Comparison of ENCODE assay signal across 17 cellular contexts in genomic region chr2:47232738-47233415, GRCh38. TPM values are rescaled to one million over a fixed set of nuclear protein-coding genes. Genes with fewer than 3 reads are reported as not detected.
A peak's percentile ranks its signal among the peaks of the same experiment; 100 is the strongest.
DNase-seq lines count a peak whose midpoint lies in the region; ATAC-seq and TF ChIP-seq lines count a peak whose summit lies in the region.
"Had no signal": no experiment of that assay in that cellular context is flagged by ENCODE, and none has a peak within 500 bp of the region (broad histone marks: within the 10 kb centered on the region; RNA-seq: fewer than 3 reads in every experiment).

No MANE protein-coding gene starts in this region.

- no peak overlapping the region for H2BK5ac ChIP-seq in mesenchymal stem cell (ENCODE audit: low read depth, low read length, poor library complexity, severe bottlenecking)

- H3K4me2 ChIP-seq in mesenchymal stem cell (ENCODE audit: low read length, poor library complexity, severe bottlenecking), result no peak overlapping the region
- no peak overlapping the region for H3K4me2 ChIP-seq in GM23338
- H3K4me2 ChIP-seq: KMS-11 had no signal

- no peaks in the 10 kb centered on the region for H4K20me1 ChIP-seq in GM23338 (replicated peaks; ENCODE audit: insufficient read depth)

- no peak overlapping the region for H3K14ac ChIP-seq in mesenchymal stem cell (ENCODE audit: low read length in 2 of 2)

- peak overlapping the region; percentile 11 for H2AK5ac ChIP-seq in mesenchymal stem cell (ENCODE audit: low read length, severe bottlenecking)

- H3K27ac ChIP-seq in SK-N-MC, result no peak overlapping the region
- H3K27ac ChIP-seq in mesenchymal stem cell (ENCODE audit: low read length, poor library complexity, severe bottlenecking), result peak overlapping the region; percentile 68
- no peak overlapping the region for H3K27ac ChIP-seq in GM23338 (ENCODE audit: low read depth)
- H3K27ac ChIP-seq: KMS-11, left ventricle myocardium inferior, spleen, vagina, VCaP had no signal

- no peaks in the 10 kb centered on the region for H3K36me3 ChIP-seq in SK-N-MC (ENCODE audit: insufficient read depth, low read length)
- H3K36me3 ChIP-seq in mesenchymal stem cell (ENCODE audit: control insufficient read depth in 1 of 2, insufficient read depth in 2 of 2, low read depth in 1 of 2, low read length in 2 of 2), result no peaks in the 10 kb centered on the region
- H3K36me3 ChIP-seq in GM23338 (ENCODE audit: insufficient read depth), result no peaks in the 10 kb centered on the region
- H3K36me3 ChIP-seq: left ventricle myocardium inferior, spleen, vagina had no signal

- no peak overlapping the region for H2BK12ac ChIP-seq in mesenchymal stem cell (ENCODE audit: low read length in 2 of 2)

- no peak overlapping the region for H4K8ac ChIP-seq in mesenchymal stem cell (ENCODE audit: low read length)

- WGBS in mesenchymal stem cell, result 58% methylated on average over 8 of the region's 8 CpGs

- H3K18ac ChIP-seq in mesenchymal stem cell (ENCODE audit: low read depth in 1 of 2, low read length in 2 of 2), result no peak overlapping the region

- no peak overlapping the region for H3K9ac ChIP-seq in SK-N-MC (ENCODE audit: insufficient read length)
- no peak overlapping the region for H3K9ac ChIP-seq in mesenchymal stem cell (ENCODE audit: low read length)
- H3K9ac ChIP-seq: KMS-11 had no signal

- H4K91ac ChIP-seq in mesenchymal stem cell (ENCODE audit: low read length), result no peak overlapping the region

- H3K27me3 Mint-ChIP-seq in T-helper 17 cell, result peaks cover 40% of the 10 kb centered on the region
- H3K27me3 Mint-ChIP-seq in GM23338 (ENCODE audit: insufficient read depth, low read depth, poor library complexity), result peaks cover 18% of the 10 kb centered on the region

- H3K9me3 ChIP-seq in SK-N-MC (ENCODE audit: low read depth, low read length) (no peaks in the 10 kb centered on the region), mesenchymal stem cell (ENCODE audit: control insufficient read depth, low read length) (no peaks in the 10 kb centered on the region), T-helper 17 cell (ENCODE audit: control insufficient read depth, low read length, poor library complexity, severe bottlenecking) (no peaks in the 10 kb centered on the region)
- H3K9me3 ChIP-seq: left ventricle myocardium inferior, spleen, vagina had no signal

- H3K27ac Mint-ChIP-seq in T-helper 17 cell, result no peak overlapping the region
- no peak overlapping the region for H3K27ac Mint-ChIP-seq in GM23338
- H3K27ac Mint-ChIP-seq: CD4-positive, CD25-positive, alpha-beta regulatory T cell; stimulated activated naive CD8-positive, alpha-beta T cell treated with anti-CD3 and anti-CD28 coated beads, Interleukin-15, Interleukin-2, amounts not matched to agents 100 ng/mL and 50 ng/mL, for 24 hours had no signal

- H2AFZ ChIP-seq in mesenchymal stem cell (ENCODE audit: low read depth, low read length) (no peak overlapping the region), GM23338 (no peak overlapping the region)

- no peaks in the 10 kb centered on the region for H3K79me1 ChIP-seq in mesenchymal stem cell (replicated peaks; ENCODE audit: low read length, poor library complexity, severe bottlenecking)

- H3K9me3 Mint-ChIP-seq in GM23338, result no peaks in the 10 kb centered on the region
- H3K9me3 Mint-ChIP-seq: CD4-positive, CD25-positive, alpha-beta regulatory T cell; stimulated activated naive CD8-positive, alpha-beta T cell treated with anti-CD3 and anti-CD28 coated beads, Interleukin-15, Interleukin-2, amounts not matched to agents 100 ng/mL and 50 ng/mL, for 24 hours had no signal

- no peaks in the 10 kb centered on the region for H3K27me3 ChIP-seq in mesenchymal stem cell (ENCODE audit: control insufficient read depth in 1 of 2, insufficient read depth in 1 of 2, low read length in 2 of 2)
- no peaks in the 10 kb centered on the region for H3K27me3 ChIP-seq in GM23338 (ENCODE audit: insufficient read depth)
- H3K27me3 ChIP-seq: spleen, vagina had no signal

- no peak overlapping the region for H3K4me3 Mint-ChIP-seq in T-helper 17 cell
- H3K4me3 Mint-ChIP-seq in GM23338, result no peak overlapping the region
- H3K4me3 Mint-ChIP-seq: CD4-positive, CD25-positive, alpha-beta regulatory T cell; stimulated activated naive CD8-positive, alpha-beta T cell treated with anti-CD3 and anti-CD28 coated beads, Interleukin-15, Interleukin-2, amounts not matched to agents 100 ng/mL and 50 ng/mL, for 24 hours had no signal

- no peak overlapping the region for H3K4ac ChIP-seq in mesenchymal stem cell (ENCODE audit: low read depth in 1 of 2, low read length in 2 of 2)

- H3K4me1 ChIP-seq in mesenchymal stem cell (ENCODE audit: control insufficient read depth, insufficient read depth, low read depth, low read length) (peaks cover 16% of the 10 kb centered on the region), GM23338 (ENCODE audit: insufficient read depth) (peaks cover 11% of the 10 kb centered on the region)
- H3K4me1 ChIP-seq: spleen, vagina had no signal

- no peaks in the 10 kb centered on the region for H3K79me2 ChIP-seq in GM23338 (replicated peaks; ENCODE audit: insufficient read depth)

- peaks cover 14% of the 10 kb centered on the region for H3K9me2 ChIP-seq in GM23338 (ENCODE audit: insufficient read depth)

- H3K4me3 ChIP-seq in SK-N-MC (no peak overlapping the region), mesenchymal stem cell (ENCODE audit: insufficient read depth in 1 of 2, low read depth in 1 of 2, low read length in 2 of 2) (no peak overlapping the region), GM23338 (no peak overlapping the region)
- H3K4me3 ChIP-seq: left ventricle myocardium inferior, spleen, vagina had no signal

- H3F3A ChIP-seq in GM23338 (replicated peaks; ENCODE audit: low read depth), result 0 out of 2 replicates have a peak, but pooled peaks cover 6% of the 10 kb centered on the region

- ATAC-seq in T-helper 17 cell (no peak), GM23338 (no peak)
- ATAC-seq: HCT116 had no signal

- no peak for TF ChIP-seq CTCF in GM23338 (conservative IDR thresholded peaks at IDR 0.05; ENCODE audit: low read depth in 2 of 2)

- no peak overlapping the region for H2BK120ac ChIP-seq in mesenchymal stem cell (ENCODE audit: low read depth, low read length)

- H2BK15ac ChIP-seq in mesenchymal stem cell (ENCODE audit: low read depth, poor library complexity, severe bottlenecking), result no peak overlapping the region

- H3K23ac ChIP-seq in mesenchymal stem cell (ENCODE audit: low read length in 2 of 2), result no peak overlapping the region

- DNase-seq in EH (ENCODE audit: low read depth) (peak; percentile 59), NCI-H1417 treated with DMSO at 0.1 percent for 48 hours (lab: John Stamatoyannopoulos, UW) (peak; percentile 65), SK-N-MC (ENCODE audit: low read depth, low spot score) (peak; percentile 45), mesenchymal stem cell (peak; percentile 64), T-helper 17 cell (no peak), T-helper 1 cell (no peak), GM23338 (ENCODE audit: low spot score) (no peak)
- DNase-seq: activated gamma-delta T cell treated with Interleukin-2 at 50 U/mL for 16 hours; CD4-positive, CD25-positive, alpha-beta regulatory T cell; left ventricle myocardium inferior; NCI-H1694 treated with DMSO at 0.1 percent for 48 hours; spleen had no signal

- H3K36me3 Mint-ChIP-seq in T-helper 17 cell (ENCODE audit: low read depth) (peaks cover 3% of the 10 kb centered on the region), GM23338 (ENCODE audit: low read depth) (no peaks in the 10 kb centered on the region; the same call in 2 of the 3 replicates)
- H3K36me3 Mint-ChIP-seq: CD4-positive, CD25-positive, alpha-beta regulatory T cell had no signal

- H3K4me1 Mint-ChIP-seq in T-helper 17 cell (no peaks in the 10 kb centered on the region), GM23338 (peaks cover 27% of the 10 kb centered on the region)

TF ChIP-seq in GM23338, 12 proteins besides CTCF, POLR2A, EP300 and RAD21 (continues in another document):
- TF ChIP-seq EZH2 (IDR thresholded peaks at IDR 0.05; ENCODE audit: low read depth, unreplicated experiment) (no peak), ZNF114 (CRISPR knock-in tag; IDR thresholded peaks at IDR 0.05) (no peak), JUNB (IDR thresholded peaks at IDR 0.05; ENCODE audit: unreplicated experiment) (no peak), POLR2AphosphoS5 (IDR thresholded peaks at IDR 0.05; ENCODE audit: low read depth) (no peak), EZH2phosphoT487 (IDR thresholded peaks at IDR 0.05; ENCODE audit: unreplicated experiment) (no peak), ETS1 (IDR thresholded peaks at IDR 0.05) (no peak), CREB1 (CRISPR knock-in tag; IDR thresholded peaks at IDR 0.05; ENCODE audit: low read depth) (no peak), ZNF331 (CRISPR knock-in tag; IDR thresholded peaks at IDR 0.05; ENCODE audit: low read depth) (no peak)

RNA-seq across cellular contexts. Expression of gene CALM2, which starts 56.6 kb away (rescaled TPM):
- 708 TPM for polyA plus RNA-seq in mesenchymal stem cell (2013, experiment 1 of 2)
- polyA plus RNA-seq in mesenchymal stem cell (2013, experiment 2 of 2), result 761 TPM
- total RNA-seq in T-helper 17 cell, result 100 to 1,000 TPM; 184 to 194 TPM
- total RNA-seq in GM23338 (2014; rRNA removed; shearing (Covaris generic)), result 401 and 483 TPM in 2 replicates
- polyA plus RNA-seq in GM23338 (2016; fragmentation: Nextera tagmentation; extraction: Ambion mirVana), result 912 and 979 TPM in 2 replicates

Comparison
In these comparisons a context has a peak if more than half of its experiments do, and no peak if none do; other contexts are left out.
1. DNase-seq: peak in EH (single experiment), NCI-H1417 treated with DMSO at 0.1 percent for 48 hours (single experiment), SK-N-MC (single experiment) and mesenchymal stem cell (single experiment); none in T-helper 17 cell (0 of 3), T-helper 1 cell (0 of 5) and GM23338 (single experiment).